Comparison of ENCODE assay signal across 2 cellular contexts in the genomic region with DNA sequence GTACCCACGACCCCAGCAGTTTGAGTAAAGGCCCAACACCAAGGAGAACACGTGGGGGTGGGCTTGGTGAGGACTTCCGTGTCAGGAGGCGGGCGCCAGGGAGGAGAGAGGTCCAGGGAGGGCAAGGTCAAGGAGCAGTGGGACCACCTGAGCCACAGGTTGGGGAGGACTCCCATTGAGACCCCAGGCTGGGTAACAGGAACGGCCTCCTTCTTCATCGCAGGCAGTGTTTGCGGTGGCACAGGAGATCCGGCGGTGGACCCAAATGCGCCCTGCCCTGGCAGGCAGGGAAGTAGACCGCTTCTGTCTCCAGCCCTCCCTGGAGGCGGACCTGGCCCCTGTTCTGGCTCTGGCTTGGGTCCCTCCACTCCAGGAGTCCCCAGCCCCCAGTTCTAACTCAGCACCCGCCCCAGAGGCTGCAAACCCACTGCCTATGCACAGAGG.
TF ChIP-seq lines count a peak whose summit lies in the region.

No MANE protein-coding gene starts in this region.

TF ChIP-seq in SK-N-SH, 30 proteins besides CTCF, POLR2A, EP300 and RAD21 (continued from another document):
- TF ChIP-seq, protein P1, sequence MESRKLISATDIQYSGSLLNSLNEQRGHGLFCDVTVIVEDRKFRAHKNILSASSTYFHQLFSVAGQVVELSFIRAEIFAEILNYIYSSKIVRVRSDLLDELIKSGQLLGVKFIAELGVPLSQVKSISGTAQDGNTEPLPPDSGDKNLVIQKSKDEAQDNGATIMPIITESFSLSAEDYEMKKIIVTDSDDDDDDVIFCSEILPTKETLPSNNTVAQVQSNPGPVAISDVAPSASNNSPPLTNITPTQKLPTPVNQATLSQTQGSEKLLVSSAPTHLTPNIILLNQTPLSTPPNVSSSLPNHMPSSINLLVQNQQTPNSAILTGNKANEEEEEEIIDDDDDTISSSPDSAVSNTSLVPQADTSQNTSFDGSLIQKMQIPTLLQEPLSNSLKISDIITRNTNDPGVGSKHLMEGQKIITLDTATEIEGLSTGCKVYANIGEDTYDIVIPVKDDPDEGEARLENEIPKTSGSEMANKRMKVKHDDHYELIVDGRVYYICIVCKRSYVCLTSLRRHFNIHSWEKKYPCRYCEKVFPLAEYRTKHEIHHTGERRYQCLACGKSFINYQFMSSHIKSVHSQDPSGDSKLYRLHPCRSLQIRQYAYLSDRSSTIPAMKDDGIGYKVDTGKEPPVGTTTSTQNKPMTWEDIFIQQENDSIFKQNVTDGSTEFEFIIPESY (IDR thresholded peaks at IDR 0.05; ENCODE audit: borderline replicate concordance, low read depth) = no peak
- TF ChIP-seq SIN3A (IDR thresholded peaks at IDR 0.05; ENCODE audit: borderline replicate concordance, low read depth, low read length) (no peak), GABPA (IDR thresholded peaks at IDR 0.05; ENCODE audit: low read depth) (no peak), CHD2 (IDR thresholded peaks at IDR 0.05; ENCODE audit: low read length, partially characterized antibody) (no peak), MEF2A (IDR thresholded peaks at IDR 0.05; ENCODE audit: borderline replicate concordance, low read depth) (no peak)
- TF ChIP-seq, protein P2, sequence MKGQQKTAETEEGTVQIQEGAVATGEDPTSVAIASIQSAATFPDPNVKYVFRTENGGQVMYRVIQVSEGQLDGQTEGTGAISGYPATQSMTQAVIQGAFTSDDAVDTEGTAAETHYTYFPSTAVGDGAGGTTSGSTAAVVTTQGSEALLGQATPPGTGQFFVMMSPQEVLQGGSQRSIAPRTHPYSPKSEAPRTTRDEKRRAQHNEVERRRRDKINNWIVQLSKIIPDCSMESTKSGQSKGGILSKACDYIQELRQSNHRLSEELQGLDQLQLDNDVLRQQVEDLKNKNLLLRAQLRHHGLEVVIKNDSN (IDR thresholded peaks at IDR 0.05; ENCODE audit: borderline replicate concordance, low read depth) = no peak
TF ChIP-seq in SK-N-SH: peak in this region for 0.

TF ChIP-seq in SK-N-SH treated with all-trans-retinoic acid at 6 μM for 48 hours, 23 proteins besides CTCF, POLR2A, EP300 and RAD21 (continued from another document):
- TF ChIP-seq, protein P3, sequence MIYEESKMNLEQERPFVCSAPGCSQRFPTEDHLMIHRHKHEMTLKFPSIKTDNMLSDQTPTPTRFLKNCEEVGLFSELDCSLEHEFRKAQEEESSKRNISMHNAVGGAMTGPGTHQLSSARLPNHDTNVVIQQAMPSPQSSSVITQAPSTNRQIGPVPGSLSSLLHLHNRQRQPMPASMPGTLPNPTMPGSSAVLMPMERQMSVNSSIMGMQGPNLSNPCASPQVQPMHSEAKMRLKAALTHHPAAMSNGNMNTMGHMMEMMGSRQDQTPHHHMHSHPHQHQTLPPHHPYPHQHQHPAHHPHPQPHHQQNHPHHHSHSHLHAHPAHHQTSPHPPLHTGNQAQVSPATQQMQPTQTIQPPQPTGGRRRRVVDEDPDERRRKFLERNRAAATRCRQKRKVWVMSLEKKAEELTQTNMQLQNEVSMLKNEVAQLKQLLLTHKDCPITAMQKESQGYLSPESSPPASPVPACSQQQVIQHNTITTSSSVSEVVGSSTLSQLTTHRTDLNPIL (CRISPR knock-in tag; IDR thresholded peaks at IDR 0.05; ENCODE audit: low read depth) = no peak
- no peak for TF ChIP-seq SNAI2 (CRISPR knock-in tag; IDR thresholded peaks at IDR 0.05)
- TF ChIP-seq CSDC2 (CRISPR knock-in tag; IDR thresholded peaks at IDR 0.05) = no peak
- TF ChIP-seq OSR1 (CRISPR knock-in tag; IDR thresholded peaks at IDR 0.05) = no peak
- TF ChIP-seq, protein P4, sequence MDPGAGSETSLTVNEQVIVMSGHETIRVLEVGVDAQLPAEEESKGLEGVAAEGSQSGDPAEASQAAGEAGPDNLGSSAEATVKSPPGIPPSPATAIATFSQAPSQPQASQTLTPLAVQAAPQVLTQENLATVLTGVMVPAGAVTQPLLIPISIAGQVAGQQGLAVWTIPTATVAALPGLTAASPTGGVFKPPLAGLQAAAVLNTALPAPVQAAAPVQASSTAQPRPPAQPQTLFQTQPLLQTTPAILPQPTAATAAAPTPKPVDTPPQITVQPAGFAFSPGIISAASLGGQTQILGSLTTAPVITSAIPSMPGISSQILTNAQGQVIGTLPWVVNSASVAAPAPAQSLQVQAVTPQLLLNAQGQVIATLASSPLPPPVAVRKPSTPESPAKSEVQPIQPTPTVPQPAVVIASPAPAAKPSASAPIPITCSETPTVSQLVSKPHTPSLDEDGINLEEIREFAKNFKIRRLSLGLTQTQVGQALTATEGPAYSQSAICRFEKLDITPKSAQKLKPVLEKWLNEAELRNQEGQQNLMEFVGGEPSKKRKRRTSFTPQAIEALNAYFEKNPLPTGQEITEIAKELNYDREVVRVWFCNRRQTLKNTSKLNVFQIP (CRISPR knock-in tag; IDR thresholded peaks at IDR 0.05; ENCODE audit: borderline replicate concordance, low read depth) = no peak
- no peak for TF ChIP-seq ESRRG (CRISPR knock-in tag; IDR thresholded peaks at IDR 0.05)
TF ChIP-seq in SK-N-SH treated with all-trans-retinoic acid at 6 μM for 48 hours: peak in this region for 0.
